10 cellular contexts compared by ENCODE assay signal in genomic region chr1:11339346-11340247, GRCh38.
DNase-seq lines count a peak whose midpoint lies in the region; ATAC-seq and TF ChIP-seq lines count a peak whose summit lies in the region.
"Had no signal": no experiment of that assay in that cellular context is flagged by ENCODE, and none has a peak within 500 bp of the region (broad histone marks: within the 10 kb centered on the region; RNA-seq: fewer than 3 reads in every experiment).

No MANE protein-coding gene starts in this region.

- no peaks in the 10 kb centered on the region for H3K36me3 ChIP-seq in A673 (ENCODE audit: insufficient read depth, low read length, poor library complexity, severe bottlenecking)
- H3K36me3 ChIP-seq in gastroesophageal sphincter = no peaks in the 10 kb centered on the region

- H3K27ac ChIP-seq in A673 (ENCODE audit: low read depth, low read length, poor library complexity, severe bottlenecking) = no peak overlapping the region
- H3K27ac ChIP-seq in gastroesophageal sphincter = no peak overlapping the region

- H3K4me3 ChIP-seq in A673 (ENCODE audit: low read depth, low read length, poor library complexity, severe bottlenecking) (no peak overlapping the region), gastroesophageal sphincter (no peak overlapping the region)

- H3K27me3 ChIP-seq in A673 (replicated peaks; ENCODE audit: insufficient read depth, low read depth, low read length, poor library complexity) = peaks cover 31% of the 10 kb centered on the region
- peaks cover 96% of the 10 kb centered on the region for H3K27me3 ChIP-seq in gastroesophageal sphincter

- BruUV-seq in A673 (replicated peaks; lab: Mats Ljungman, UMichigan) = no TSS peak

- H3K4me1 ChIP-seq in A673 (ENCODE audit: insufficient read depth, low read length, poor library complexity, severe bottlenecking) (peaks cover 4% of the 10 kb centered on the region), gastroesophageal sphincter (peaks cover 0 to 8% (median 0%) of the 10 kb centered on the region in 3 donors)

- no peaks in the 10 kb centered on the region for H3K9me3 ChIP-seq in A673 (ENCODE audit: low read depth, low read length, poor library complexity, severe bottlenecking)
- no peaks in the 10 kb centered on the region for H3K9me3 ChIP-seq in gastroesophageal sphincter

- ATAC-seq in gastroesophageal sphincter (no peak), HG03175 (IDR thresholded peaks at IDR 0.05; ENCODE audit: unreplicated experiment) (no peak)

- POLR2A ChIA-PET in A673 (lab: Charles Lee; ENCODE audit: low non-redundant PET) = interaction anchor here (0.6 kb wide), 1 partner anchor 38 kb away, joined by 8 read pairs; no protein-coding TSS in a partner anchor

- no peak for TF ChIP-seq EP300 in gastroesophageal sphincter (IDR thresholded peaks at IDR 0.05)

- intact Hi-C loops in A673 (cut with micrococcal nuclease; ENCODE audit: unreplicated experiment) = no loop called here

- DNase-seq in A673 (ENCODE audit: low spot score) (peak; percentile 22), HuH-7 (ENCODE audit: low spot score) (peak; percentile 29), NCI-H82 (lab: John Stamatoyannopoulos, UW) (peak; percentile 99), islet precursor cell (peak; percentile 86), medulla oblongata (ENCODE audit: extremely low spot score) (no peak), AG08395 (ENCODE audit: low spot score) (no peak)
- DNase-seq: activated effector memory CD4-positive, alpha-beta T cell treated with anti-CD3 and anti-CD28 coated beads, Interleukin-2, amount 50 U/mL, for 16 hours; NCI-H2081 treated with DMSO at 0.1 percent for 48 hours had no signal

- TF ChIP-seq POLR2A in gastroesophageal sphincter (IDR thresholded peaks at IDR 0.05) = no peak

- TF ChIP-seq CTCF in A673 (conservative IDR thresholded peaks at IDR 0.05; ENCODE audit: low read depth, low read length) = no peak
- no peak for TF ChIP-seq CTCF in gastroesophageal sphincter (IDR thresholded peaks at IDR 0.05)

- 15 to 16% methylated on average over 11 to 15 of the region's 24 CpGs for WGBS in gastroesophageal sphincter (ENCODE audit: low coverage in 1 of 2), 2 donors

- CTCF ChIA-PET in A673 (lab: Charles Lee) = interaction anchor here (0.6 kb wide), 1 partner anchor 307 kb away, joined by 3 read pairs; no protein-coding TSS in a partner anchor

Comparison
In these comparisons a context has a peak if more than half of its experiments do, and no peak if none do; other contexts are left out.
1. DNase-seq: peak in A673 (single experiment), HuH-7 (single experiment), NCI-H82 (single experiment) and islet precursor cell (single experiment); none in medulla oblongata (single experiment) and AG08395 (single experiment).